In genomic region chr3:197956070-197956469, GRCh38 we compare ENCODE assay signal across 1 cellular context.
TF ChIP-seq lines count a peak whose summit lies in the region.

No MANE protein-coding gene starts in this region.

TF ChIP-seq in SK-N-SH treated with all-trans-retinoic acid at 6 μM for 48 hours, 23 proteins besides CTCF, POLR2A, EP300 and RAD21 (continued from another document):
- no peak for TF ChIP-seq POU6F1 (CRISPR knock-in tag; IDR thresholded peaks at IDR 0.05; ENCODE audit: borderline replicate concordance, low read depth)
TF ChIP-seq in SK-N-SH treated with all-trans-retinoic acid at 6 μM for 48 hours: peak in this region for 2.
